14 cellular contexts compared by ENCODE assay signal in the genomic region with DNA sequence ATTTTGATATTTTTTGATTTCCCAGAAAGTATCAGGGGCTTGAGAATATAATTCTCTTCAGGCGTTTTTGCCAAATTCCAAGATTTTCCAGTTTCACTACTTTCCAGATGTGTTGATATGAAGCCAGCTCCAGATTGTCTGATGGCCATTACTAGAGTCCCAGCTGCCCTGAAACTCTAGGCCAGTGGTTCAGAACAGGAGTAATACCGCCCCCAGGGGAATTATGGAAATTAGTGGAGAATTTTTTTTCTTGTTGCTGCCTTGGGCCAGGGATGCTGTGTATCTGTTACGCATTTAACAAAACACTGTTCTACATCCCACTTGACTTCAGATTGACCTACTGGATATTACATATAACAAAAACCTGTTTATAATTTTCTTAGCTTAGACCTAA.
DNase-seq lines count a peak whose midpoint lies in the region; TF ChIP-seq lines count a peak whose summit lies in the region.
"Had no signal": no experiment of that assay in that cellular context is flagged by ENCODE, and none has a peak within 500 bp of the region (broad histone marks: within the 10 kb centered on the region; RNA-seq: fewer than 3 reads in every experiment).

No MANE protein-coding gene starts in this region.

- no peaks in the 10 kb centered on the region for H3K36me3 Mint-ChIP-seq in endothelial cell (ENCODE audit: low read depth, unreplicated experiment)
- H3K36me3 Mint-ChIP-seq in nephron progenitor cell (ENCODE audit: low read depth), result no peaks in the 10 kb centered on the region
- H3K36me3 Mint-ChIP-seq: activated CD8-positive, alpha-beta memory T cell treated with anti-CD3 and anti-CD28 coated beads, Interleukin-2, amount 10 ng/mL, durations not matched to agents 7 days and 5 days; activated naive CD4-positive, alpha-beta T cell treated with anti-CD3 and anti-CD28 coated beads, Interleukin-2, amount 50 U/mL, for 24 hours had no signal

- no peaks in the 10 kb centered on the region for H3K9me3 ChIP-seq in thyroid gland
- H3K9me3 ChIP-seq: colonic mucosa had no signal

- H3K27ac Mint-ChIP-seq in endothelial cell (ENCODE audit: unreplicated experiment) (peak overlapping the region; percentile 43), nephron progenitor cell (no peak overlapping the region)
- H3K27ac Mint-ChIP-seq: activated CD8-positive, alpha-beta memory T cell treated with anti-CD3 and anti-CD28 coated beads, Interleukin-2, amount 10 ng/mL, durations not matched to agents 7 days and 5 days; activated naive CD4-positive, alpha-beta T cell treated with anti-CD3 and anti-CD28 coated beads, Interleukin-2, amount 50 U/mL, for 24 hours; H9 had no signal

- no peaks in the 10 kb centered on the region for H3K27me3 ChIP-seq in thyroid gland
- H3K27me3 ChIP-seq: colonic mucosa had no signal

- no peak overlapping the region for H3K27ac ChIP-seq in thyroid gland
- H3K27ac ChIP-seq: colonic mucosa had no signal

- H3K36me3 ChIP-seq in thyroid gland, result no peaks in the 10 kb centered on the region
- H3K36me3 ChIP-seq: colonic mucosa had no signal

- H3K4me3 ChIP-seq in thyroid gland (replicated peaks in 1 of 3), result no peak overlapping the region
- H3K4me3 ChIP-seq: colonic mucosa, GM12878 had no signal

- no peaks in the 10 kb centered on the region for H3K27me3 Mint-ChIP-seq in endothelial cell (ENCODE audit: unreplicated experiment)
- H3K27me3 Mint-ChIP-seq in nephron progenitor cell (ENCODE audit: low read depth, poor library complexity), result peaks cover 26% of the 10 kb centered on the region

- H3K4me3 Mint-ChIP-seq in endothelial cell (ENCODE audit: unreplicated experiment), result no peak overlapping the region
- no peak overlapping the region for H3K4me3 Mint-ChIP-seq in nephron progenitor cell
- H3K4me3 Mint-ChIP-seq: activated CD8-positive, alpha-beta memory T cell treated with anti-CD3 and anti-CD28 coated beads, Interleukin-2, amount 10 ng/mL, durations not matched to agents 7 days and 5 days; activated naive CD4-positive, alpha-beta T cell treated with anti-CD3 and anti-CD28 coated beads, Interleukin-2, amount 50 U/mL, for 24 hours had no signal

- H3K4me1 Mint-ChIP-seq in endothelial cell (ENCODE audit: unreplicated experiment) (peaks cover 2% of the 10 kb centered on the region), nephron progenitor cell (peaks cover 32% of the 10 kb centered on the region)
- H3K4me1 Mint-ChIP-seq: activated CD8-positive, alpha-beta memory T cell treated with anti-CD3 and anti-CD28 coated beads, Interleukin-2, amount 10 ng/mL, durations not matched to agents 7 days and 5 days; activated naive CD4-positive, alpha-beta T cell treated with anti-CD3 and anti-CD28 coated beads, Interleukin-2, amount 50 U/mL, for 24 hours had no signal

- intact Hi-C loops in thyroid gland (cut with DNase I), result no loop called here

- TF ChIP-seq POLR2A in thyroid gland (IDR thresholded peaks at IDR 0.05), result no peak

- no peaks in the 10 kb centered on the region for H3K9me3 Mint-ChIP-seq in endothelial cell (ENCODE audit: unreplicated experiment)
- H3K9me3 Mint-ChIP-seq in nephron progenitor cell, result no peaks in the 10 kb centered on the region
- H3K9me3 Mint-ChIP-seq: activated naive CD4-positive, alpha-beta T cell treated with anti-CD3 and anti-CD28 coated beads, Interleukin-2, amount 50 U/mL, for 24 hours; H9; nephron had no signal

- 60 to 68% methylated on average over 3 of the region's 3 CpGs for WGBS in thyroid gland, 2 donors

- peak; percentile 45 for DNase-seq in EH (ENCODE audit: low read depth)
- DNase-seq in NCI-H526 treated with DMSO at 0.1 percent for 48 hours (lab: John Stamatoyannopoulos, UW), result peak; percentile 8
- DNase-seq in endothelial cell (ENCODE audit: low spot score), result no peak
- peak; percentile 13 for DNase-seq in nephron progenitor cell
- DNase-seq in NCI-H1417 treated with DMSO at 0.1 percent for 48 hours (lab: John Stamatoyannopoulos, UW), result no peak
- DNase-seq in thyroid gland, result no peak
- no peak for DNase-seq in superior temporal gyrus (ENCODE audit: extremely low spot score)
- DNase-seq: DMS153 had no signal

- no peaks in the 10 kb centered on the region for H3K4me1 ChIP-seq in thyroid gland
- H3K4me1 ChIP-seq: colonic mucosa had no signal

- TF ChIP-seq CTCF in endothelial cell (IDR thresholded peaks at IDR 0.05; ENCODE audit: unreplicated experiment) (no peak), nephron progenitor cell (IDR thresholded peaks at IDR 0.05) (no peak), thyroid gland (IDR thresholded peaks at IDR 0.05) (no peak)

Comparison
In these comparisons a context has a peak if more than half of its experiments do, and no peak if none do; other contexts are left out.
1. DNase-seq: peak in EH (single experiment), NCI-H526 treated with DMSO at 0.1 percent for 48 hours (single experiment) and nephron progenitor cell (single experiment); none in endothelial cell (single experiment), NCI-H1417 treated with DMSO at 0.1 percent for 48 hours (single experiment), thyroid gland (0 of 2) and superior temporal gyrus (single experiment).